18 cellular contexts compared by ENCODE assay signal in the genomic region with DNA sequence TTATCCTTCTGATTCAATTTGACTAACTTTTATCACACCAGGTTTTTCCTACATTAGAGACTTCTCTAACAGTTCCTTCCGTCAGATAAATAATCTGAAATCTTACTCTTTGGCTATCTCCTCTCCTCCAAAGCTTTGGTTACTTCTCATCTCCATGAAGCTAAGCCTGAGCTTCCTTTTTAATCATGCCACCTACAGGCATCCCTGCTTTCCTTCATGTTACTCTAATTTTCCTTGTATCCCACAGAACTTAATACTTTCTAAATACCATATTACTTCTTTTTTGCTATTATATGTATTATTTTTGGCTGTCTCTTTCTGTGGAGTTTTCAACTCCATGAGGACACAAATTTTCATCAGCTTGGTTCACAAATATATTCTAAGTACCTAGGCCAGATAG. TPM values are rescaled to one million over a fixed set of nuclear protein-coding genes. Genes with fewer than 3 reads are reported as not detected.
DNase-seq lines count a peak whose midpoint lies in the region; ATAC-seq and TF ChIP-seq lines count a peak whose summit lies in the region.
"Had no signal": no experiment of that assay in that cellular context is flagged by ENCODE, and none has a peak within 500 bp of the region (broad histone marks: within the 10 kb centered on the region; RNA-seq: fewer than 3 reads in every experiment).

No MANE protein-coding gene starts in this region.

- H3K36me3 ChIP-seq in gastroesophageal sphincter = no peaks in the 10 kb centered on the region

- H3K36me3 Mint-ChIP-seq in HFFc6 (ENCODE audit: low read depth) = no peaks in the 10 kb centered on the region
- no peaks in the 10 kb centered on the region for H3K36me3 Mint-ChIP-seq in T-helper 17 cell (ENCODE audit: low read depth)

- no peaks in the 10 kb centered on the region for H3K27me3 ChIP-seq in gastroesophageal sphincter

- DNase-seq in HFFc6 (no peak), fibroblast of pulmonary artery (ENCODE audit: low read depth) (no peak), AG08396 (ENCODE audit: low spot score) (no peak), T-helper 17 cell (no peak)
- DNase-seq: DMS79, H7, Kasumi-1, MM.1S, NCI-H1092, NCI-H1436, NCI-H1930, NCI-H510A had no signal

- 68% methylated on average over 1 of the region's 1 CpG; no CpG with 5 or more reads in 1 of the 2 donors for WGBS in gastroesophageal sphincter (ENCODE audit: low coverage in 1 of 2), 2 donors

- H3K9me3 Mint-ChIP-seq in HFFc6 = peaks cover 5% of the 10 kb centered on the region; the same call in 1 of the 2 replicates
- H3K9me3 Mint-ChIP-seq: T-helper 1 cell treated with Interleukin-12 subunit alpha and Interleukin-12 subunit beta and Interleukin-4 antibody, amounts not matched to agents 30 μg/mL and 1 μg/mL, for 36 hours had no signal

- H3K27ac ChIP-seq in C4-2B (no peak overlapping the region), VCaP (no peak overlapping the region), gastroesophageal sphincter (no peak overlapping the region)

- H3K4me3 ChIP-seq in fibroblast of pulmonary artery (replicated peaks; ENCODE audit: low read depth, low read length) = no peak overlapping the region
- no peak overlapping the region for H3K4me3 ChIP-seq in gastroesophageal sphincter

- H3K27me3 Mint-ChIP-seq in HFFc6 (ENCODE audit: insufficient read depth) (peaks cover 8% of the 10 kb centered on the region), T-helper 17 cell (peaks cover 26% of the 10 kb centered on the region)

- ATAC-seq in T-helper 17 cell (no peak), gastroesophageal sphincter (no peak), HG03521 (IDR thresholded peaks at IDR 0.05; ENCODE audit: unreplicated experiment) (no peak)

- no peak overlapping the region for H3K27ac Mint-ChIP-seq in HFFc6
- H3K27ac Mint-ChIP-seq in T-helper 17 cell = no peak overlapping the region
- H3K27ac Mint-ChIP-seq: B cell; T-helper 1 cell treated with Interleukin-12 subunit alpha and Interleukin-12 subunit beta and Interleukin-4 antibody, amounts not matched to agents 30 μg/mL and 1 μg/mL, for 36 hours had no signal

- TF ChIP-seq POLR2A in gastroesophageal sphincter (IDR thresholded peaks at IDR 0.05) = no peak

- H3K4me1 ChIP-seq in gastroesophageal sphincter = no peaks in the 10 kb centered on the region

- no peak for TF ChIP-seq EP300 in gastroesophageal sphincter (IDR thresholded peaks at IDR 0.05)

- H3K9me3 ChIP-seq in T-helper 17 cell (ENCODE audit: control insufficient read depth, low read length, poor library complexity, severe bottlenecking) (no peaks in the 10 kb centered on the region), gastroesophageal sphincter (peaks cover 0 to 6% (median 0%) of the 10 kb centered on the region in 3 donors)

- H3K4me3 Mint-ChIP-seq in HFFc6 (no peak overlapping the region), T-helper 17 cell (no peak overlapping the region)
- H3K4me3 Mint-ChIP-seq: B cell; T-helper 1 cell treated with Interleukin-12 subunit alpha and Interleukin-12 subunit beta and Interleukin-4 antibody, amounts not matched to agents 30 μg/mL and 1 μg/mL, for 36 hours had no signal

- H3K4me1 Mint-ChIP-seq in HFFc6 (ENCODE audit: low read depth) (no peaks in the 10 kb centered on the region), T-helper 17 cell (no peaks in the 10 kb centered on the region)
- H3K4me1 Mint-ChIP-seq: B cell had no signal

- TF ChIP-seq CTCF in C4-2B (conservative IDR thresholded peaks at IDR 0.05) (peak; percentile 20), HFFc6 (IDR thresholded peaks at IDR 0.05) (peak; percentile 36), VCaP (conservative IDR thresholded peaks at IDR 0.05) (peak; percentile 48; the same call in 1 of the 2 replicates), fibroblast of pulmonary artery (IDR thresholded peaks at IDR 0.05; ENCODE audit: low read length, missing control alignments) (peak; percentile 1), gastroesophageal sphincter (IDR thresholded peaks at IDR 0.05) (no peak)

RNA-seq across cellular contexts. Expression of a gene that starts 49.7 kb away (rescaled TPM):
- under 1 TPM in 2 of 6 experiments, not detected in 4; 0.07 to 0.17 TPM for total RNA-seq in HFFc6 (2021; fragmentation: NEBNext Ultra II Directional; extraction: Animal tissue kit (Norgen Biotek cat#: 25700))
- total RNA-seq in T-helper 17 cell (not detected), gastroesophageal sphincter (not detected)
- total RNA-seq: B cell, H7 had no signal

Comparison
In these comparisons a context has a peak if more than half of its experiments do, and no peak if none do; other contexts are left out.
1. CTCF ChIP-seq: peak in C4-2B (single experiment), HFFc6 (single experiment), VCaP (single experiment) and fibroblast of pulmonary artery (single experiment); none in gastroesophageal sphincter (0 of 4).